10 cellular contexts compared by ENCODE assay signal in the genomic region with DNA sequence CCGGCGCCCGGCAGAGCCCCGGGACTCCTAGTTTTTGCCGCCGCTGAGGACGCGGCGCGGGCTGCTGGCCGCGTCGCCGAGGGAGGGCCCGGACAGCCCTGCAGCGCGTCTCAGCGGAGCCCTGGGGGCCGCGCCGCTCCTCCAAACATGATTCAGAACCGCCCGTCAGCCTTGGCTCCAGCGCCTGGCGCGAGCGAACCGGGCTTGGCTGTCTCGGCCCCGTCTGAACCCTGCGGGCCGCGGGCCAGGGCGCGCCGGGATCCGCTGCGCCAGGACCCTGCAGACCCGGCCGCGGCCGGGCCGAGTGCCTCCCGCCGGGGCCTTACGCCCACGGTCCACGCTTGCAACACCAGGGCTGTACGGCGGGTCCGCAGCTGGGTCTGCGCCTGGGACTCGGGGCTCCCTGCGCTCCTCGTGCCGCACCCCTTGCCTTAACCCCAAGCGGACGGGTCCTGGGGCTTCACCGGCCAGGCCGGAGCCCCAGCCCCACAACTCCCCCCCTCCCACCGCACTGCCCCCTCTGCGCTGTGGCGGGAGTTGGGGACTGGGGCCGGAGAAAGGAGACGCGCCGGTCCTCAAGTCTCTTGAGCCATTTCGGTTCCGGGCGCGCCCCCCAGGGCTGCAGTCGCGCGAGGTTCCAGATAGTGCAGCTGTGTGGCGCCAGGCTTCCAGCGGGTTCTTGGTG. TPM values are rescaled to one million over a fixed set of nuclear protein-coding genes. Genes with fewer than 3 reads are reported as not detected.
DNase-seq lines count a peak whose midpoint lies in the region; FAIRE-seq and TF ChIP-seq lines count a peak whose summit lies in the region.
"Had no signal": no experiment of that assay in that cellular context is flagged by ENCODE, and none has a peak within 500 bp of the region (broad histone marks: within the 10 kb centered on the region; RNA-seq: fewer than 3 reads in every experiment).

No MANE protein-coding gene starts in this region.

- peak; percentile 71 for DNase-seq in DMS 273 (lab: John Stamatoyannopoulos, UW; ENCODE audit: unreplicated experiment)
- DNase-seq in DMS 273 treated with DMSO at 0.1 percent for 48 hours (lab: John Stamatoyannopoulos, UW), result no peak
- DNase-seq in bronchial epithelial cell (ENCODE audit: low read depth), result peak; percentile 24
- no peak for DNase-seq in skeletal muscle cell (ENCODE audit: low read depth)
- DNase-seq in GM19240 (ENCODE audit: insufficient read length, low spot score), result no peak
- no peak for DNase-seq in central memory CD4-positive, alpha-beta T cell
- no peak for DNase-seq in NCI-H1930 (lab: John Stamatoyannopoulos, UW)

- H3K36me3 ChIP-seq in bronchial epithelial cell (ENCODE audit: control insufficient read depth, insufficient read depth, low read length) (no peaks in the 10 kb centered on the region), iPS-20b (ENCODE audit: insufficient read depth, low read depth, low read length) (no peaks in the 10 kb centered on the region)

- H3K27ac ChIP-seq in iPS-20b (ENCODE audit: low read length), result no peak overlapping the region

- peaks cover 3% of the 10 kb centered on the region for H3K27me3 ChIP-seq in bronchial epithelial cell (ENCODE audit: control insufficient read depth, insufficient read depth, low read length)
- peaks cover 94% of the 10 kb centered on the region for H3K27me3 ChIP-seq in iPS-20b (ENCODE audit: insufficient read depth, low read length)

- no peak for TF ChIP-seq CTCF in bronchial epithelial cell (IDR thresholded peaks at IDR 0.05; ENCODE audit: insufficient read depth, low read length, severe bottlenecking)

- no peaks in the 10 kb centered on the region for H3K9me3 ChIP-seq in iPS-20b (ENCODE audit: insufficient read depth, low read depth, low read length)

- H3K4me1 ChIP-seq in iPS-20b (ENCODE audit: insufficient read depth, low read length), result no peaks in the 10 kb centered on the region; the same call in 1 of the 2 replicates

- H3K4me3 ChIP-seq in bronchial epithelial cell (ENCODE audit: low read depth, low read length) (peak overlapping the region; percentile 27), iPS-20b (ENCODE audit: low read length) (peak overlapping the region; percentile 65), skeletal muscle cell (ENCODE audit: low read depth, low read length) (peak overlapping the region; percentile 43)

- no peak for FAIRE-seq in bronchial epithelial cell (lab: Jason Lieb, UNC)
- FAIRE-seq: A204.1 had no signal

- H3K9ac ChIP-seq in iPS-20b (ENCODE audit: low read depth, low read length), result peak overlapping the region; percentile 11; the same call in 1 of the 2 replicates

RNA-seq across cellular contexts. Expression of gene CD34, which starts 48.4 kb away (rescaled TPM):
- total RNA-seq in bronchial epithelial cell, result 0.13 TPM in 1 of 2 replicates, not detected in the other
- total RNA-seq: SK-MEL-5 had no signal

Comparison
In these comparisons a context has a peak if more than half of its experiments do, and no peak if none do; other contexts are left out.
1. DNase-seq: peak in DMS 273 (single experiment) and bronchial epithelial cell (single experiment); none in DMS 273 treated with DMSO at 0.1 percent for 48 hours (single experiment), skeletal muscle cell (single experiment), GM19240 (single experiment), central memory CD4-positive, alpha-beta T cell (single experiment) and NCI-H1930 (0 of 2).
2. Peak in every context shown above with its lines, with median percentiles within 50 percentile points of each other: H3K4me3 ChIP-seq.